ENCODE assay signal across 1 cellular context in the genomic region with DNA sequence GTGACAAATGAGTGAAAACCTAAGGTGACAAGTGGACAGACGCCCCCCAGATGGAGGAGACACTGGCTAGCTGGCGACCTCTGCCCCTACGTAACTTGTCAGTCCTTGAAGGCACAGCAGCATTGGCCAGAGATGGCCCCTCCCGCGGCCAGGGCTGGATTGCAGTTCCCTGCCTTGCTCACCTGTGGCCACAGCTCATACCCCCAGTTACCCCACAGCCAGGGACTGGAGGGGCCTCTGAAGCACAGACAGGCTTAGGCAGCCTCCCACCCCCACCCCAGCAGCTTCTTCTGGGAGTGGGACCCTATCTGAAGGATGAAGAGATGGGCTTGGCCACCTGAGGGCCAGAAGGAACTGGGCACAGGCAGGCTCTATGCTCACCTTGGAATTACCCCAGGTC.
TF ChIP-seq lines count a peak whose summit lies in the region.

No MANE protein-coding gene starts in this region.

TF ChIP-seq in GM23338, 12 proteins besides CTCF, POLR2A, EP300 and RAD21:
- TF ChIP-seq ZNF114 (CRISPR knock-in tag; IDR thresholded peaks at IDR 0.05) (no peak), JUNB (IDR thresholded peaks at IDR 0.05; ENCODE audit: unreplicated experiment) (no peak), ZNF331 (CRISPR knock-in tag; IDR thresholded peaks at IDR 0.05; ENCODE audit: low read depth) (no peak), EZH2phosphoT487 (IDR thresholded peaks at IDR 0.05; ENCODE audit: unreplicated experiment) (no peak), NANOG (IDR thresholded peaks at IDR 0.05; ENCODE audit: borderline replicate concordance) (no peak), EZH2 (IDR thresholded peaks at IDR 0.05; ENCODE audit: low read depth, unreplicated experiment) (no peak)
